In the genomic region with DNA sequence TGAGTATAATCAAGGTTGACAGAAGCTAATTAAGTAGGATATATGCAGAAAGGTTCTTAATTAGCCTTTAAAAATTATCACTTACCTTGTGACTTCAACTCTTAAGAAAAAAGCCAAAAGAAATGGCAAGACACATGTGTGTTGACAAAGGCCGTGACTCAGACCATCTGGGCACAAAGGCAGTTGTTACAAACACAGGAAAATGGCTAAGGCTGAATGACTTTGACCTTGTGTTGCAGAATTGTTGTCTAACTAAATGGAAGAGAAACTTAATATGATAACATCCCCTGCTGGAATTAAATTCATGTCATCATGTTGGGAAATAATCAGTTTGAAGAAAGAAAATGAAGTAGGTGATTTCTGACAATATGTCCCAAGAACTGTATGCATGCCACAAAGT, we compare ENCODE assay signal across 20 cellular contexts.
A peak's percentile ranks its signal among the peaks of the same experiment; 100 is the strongest.
DNase-seq lines count a peak whose midpoint lies in the region; TF ChIP-seq lines count a peak whose summit lies in the region.
"Had no signal": no experiment of that assay in that cellular context is flagged by ENCODE, and none has a peak within 500 bp of the region (broad histone marks: within the 10 kb centered on the region; RNA-seq: fewer than 3 reads in every experiment).

No MANE protein-coding gene starts in this region.

- no peak overlapping the region for H3K27ac Mint-ChIP-seq in CD14-positive monocyte
- H3K27ac Mint-ChIP-seq: activated CD4-positive, alpha-beta memory T cell treated with anti-CD3 and anti-CD28 coated beads, Interleukin-2, amount 10 ng/mL, durations not matched to agents 7 days and 5 days; activated T-helper 2 cell treated with anti-CD3 and anti-CD28 coated beads, Interferon-gamma antibody, Interleukin-2, Interleukin-4, amounts not matched to agents 10 μg/mL and 5 μg/mL and 100 μg/mL, durations not matched to agents 14 hours and 24 hours and 36 hours; immature natural killer cell; memory B cell; stimulated activated naive B cell treated with anti-CD40 and anti-IgM and Interleukin-4, amounts not matched to agents 10 μg/mL and 1 μg/mL and 100 μg/mL, for 72 hours had no signal

- H3K4me3 Mint-ChIP-seq in CD14-positive monocyte: no peak overlapping the region
- H3K4me3 Mint-ChIP-seq: activated CD4-positive, alpha-beta memory T cell treated with anti-CD3 and anti-CD28 coated beads, Interleukin-2, amount 10 ng/mL, durations not matched to agents 7 days and 5 days; immature natural killer cell; memory B cell; stimulated activated naive B cell treated with anti-CD40 and anti-IgM and Interleukin-4, amounts not matched to agents 10 μg/mL and 1 μg/mL and 100 μg/mL, for 72 hours had no signal

- intact Hi-C loops in CD14-positive monocyte (cut with micrococcal nuclease) (no loop called here), cardiac septum (cut with DNase I) (no loop called here)

- DNase-seq in DMS153 (lab: John Stamatoyannopoulos, UW) (peak; percentile 4), DMS153 treated with DMSO at 0.1 percent for 48 hours (lab: John Stamatoyannopoulos, UW; ENCODE audit: unreplicated experiment) (no peak), NAMALWA (ENCODE audit: low spot score) (peak; percentile 39), dermis blood vessel endothelial cell (peak; percentile 31), pulmonary artery endothelial cell (ENCODE audit: low read depth, low spot score) (peak; percentile 41), iPS-NIHi11 (ENCODE audit: low spot score) (no peak), CD14-positive monocyte (ENCODE audit: low spot score) (no peak), cardiac septum (ENCODE audit: low spot score) (no peak)
- DNase-seq: 8988T; activated CD4-positive, alpha-beta memory T cell treated with anti-CD3 and anti-CD28 coated beads, Interleukin-2, amount 10 ng/mL, durations not matched to agents 7 days and 5 days; Caco-2; immature natural killer cell; KG1; NCI-H2029 treated with DMSO at 0.1 percent for 48 hours; NK-92 treated with Interleukin-12 subunit alpha and Interleukin-12 subunit beta, amount 100 ng/mL, for 24 hours; SJCRH30; stimulated activated naive B cell treated with anti-CD40 and anti-IgM and Interleukin-4, amounts not matched to agents 10 μg/mL and 1 μg/mL and 100 μg/mL, for 72 hours; upper lobe of left lung had no signal

- no peaks in the 10 kb centered on the region for H3K36me3 Mint-ChIP-seq in CD14-positive monocyte
- H3K36me3 Mint-ChIP-seq: immature natural killer cell; memory B cell; stimulated activated naive B cell treated with anti-CD40 and anti-IgM and Interleukin-4, amounts not matched to agents 10 μg/mL and 1 μg/mL and 100 μg/mL, for 72 hours had no signal

- no peak for TF ChIP-seq CTCF in CD14-positive monocyte (IDR thresholded peaks at IDR 0.05)

- H3K9me3 Mint-ChIP-seq in CD14-positive monocyte: peaks cover 0 to 4% (median 2%) of the 10 kb centered on the region in 7 donors
- H3K9me3 Mint-ChIP-seq: activated CD4-positive, alpha-beta memory T cell treated with anti-CD3 and anti-CD28 coated beads, Interleukin-2, amount 10 ng/mL, durations not matched to agents 7 days and 5 days; activated T-helper 2 cell treated with anti-CD3 and anti-CD28 coated beads, Interferon-gamma antibody, Interleukin-2, Interleukin-4, amounts not matched to agents 10 μg/mL and 5 μg/mL and 100 μg/mL, durations not matched to agents 14 hours and 24 hours and 36 hours; immature natural killer cell; memory B cell; stimulated activated naive B cell treated with anti-CD40 and anti-IgM and Interleukin-4, amounts not matched to agents 10 μg/mL and 1 μg/mL and 100 μg/mL, for 72 hours had no signal

- peaks cover 2 to 3% (median 2%) of the 10 kb centered on the region in 3 donors for H3K27me3 Mint-ChIP-seq in CD14-positive monocyte (ENCODE audit: low read depth in 3 of 3)
- H3K27me3 Mint-ChIP-seq: memory B cell had no signal

- no peaks in the 10 kb centered on the region for H3K4me1 Mint-ChIP-seq in CD14-positive monocyte
- H3K4me1 Mint-ChIP-seq: activated CD4-positive, alpha-beta memory T cell treated with anti-CD3 and anti-CD28 coated beads, Interleukin-2, amount 10 ng/mL, durations not matched to agents 7 days and 5 days; immature natural killer cell; memory B cell; stimulated activated naive B cell treated with anti-CD40 and anti-IgM and Interleukin-4, amounts not matched to agents 10 μg/mL and 1 μg/mL and 100 μg/mL, for 72 hours had no signal

Comparison
In these comparisons a context has a peak if more than half of its experiments do, and no peak if none do; other contexts are left out.
1. DNase-seq: peak in DMS153 (single experiment), NAMALWA (single experiment), dermis blood vessel endothelial cell (single experiment) and pulmonary artery endothelial cell (single experiment); none in DMS153 treated with DMSO at 0.1 percent for 48 hours (single experiment), iPS-NIHi11 (single experiment), CD14-positive monocyte (single experiment) and cardiac septum (single experiment).